In genomic region chr11:20102393-20102792, GRCh38 we compare ENCODE assay signal across 1 cellular context.
TF ChIP-seq lines count a peak whose summit lies in the region.

No MANE protein-coding gene starts in this region.

TF ChIP-seq in IMR-90, 13 proteins besides CTCF, POLR2A, EP300 and RAD21 (continued from another document):
- no peak for TF ChIP-seq ELK1 (IDR thresholded peaks at IDR 0.05; ENCODE audit: borderline replicate concordance, low read depth, low read length)
- no peak for TF ChIP-seq NFE2L2 (IDR thresholded peaks at IDR 0.05; ENCODE audit: low read depth, low read length)
- TF ChIP-seq MAZ (IDR thresholded peaks at IDR 0.05; ENCODE audit: borderline replicate concordance, low read depth, low read length) = no peak
- no peak for TF ChIP-seq MAFK (IDR thresholded peaks at IDR 0.05; ENCODE audit: low read depth, low read length)
- TF ChIP-seq SMC3 (IDR thresholded peaks at IDR 0.05; ENCODE audit: low read depth, low read length) = no peak
- no peak for TF ChIP-seq RFX5 (IDR thresholded peaks at IDR 0.05; ENCODE audit: low read depth, low read length)
- TF ChIP-seq CHD1 (IDR thresholded peaks at IDR 0.05; ENCODE audit: low read depth, low read length) = no peak
